In the genomic region with DNA sequence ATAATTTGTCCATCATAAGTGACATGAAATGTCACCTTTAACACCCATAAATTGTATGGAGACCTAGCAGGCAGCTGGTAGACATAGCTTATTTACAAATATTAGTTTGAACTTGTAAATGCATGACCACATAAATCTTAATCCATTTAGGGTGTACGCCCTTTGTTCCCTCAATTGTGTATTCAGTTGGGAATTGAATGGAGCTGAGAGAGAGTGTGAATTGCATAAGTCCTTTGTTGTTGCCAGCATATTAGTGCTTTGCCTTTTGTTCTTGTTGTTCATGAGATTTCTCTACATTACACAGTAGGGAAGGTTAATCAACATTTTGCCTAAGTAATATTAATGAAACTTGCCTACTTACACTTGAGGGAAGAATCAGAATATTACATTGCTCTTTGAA, we compare ENCODE assay signal across 18 cellular contexts.
DNase-seq lines count a peak whose midpoint lies in the region; ATAC-seq and TF ChIP-seq lines count a peak whose summit lies in the region.
"Had no signal": no experiment of that assay in that cellular context is flagged by ENCODE, and none has a peak within 500 bp of the region (broad histone marks: within the 10 kb centered on the region; RNA-seq: fewer than 3 reads in every experiment).

No MANE protein-coding gene starts in this region.

- no peak overlapping the region for H3K4me3 Mint-ChIP-seq in endothelial cell (ENCODE audit: unreplicated experiment)
- H3K4me3 Mint-ChIP-seq: activated B cell treated with CpG ODN at 0.5 μM for 24 hours, T-cell had no signal

- DNase-seq in Ammon's horn (ENCODE audit: low spot score) (peak; percentile 68), NCI-H128 (lab: John Stamatoyannopoulos, UW; ENCODE audit: unreplicated experiment) (peak; percentile 66), NCI-H774 (lab: John Stamatoyannopoulos, UW) (peak; percentile 95), endothelial cell (ENCODE audit: low spot score) (no peak), GM20000 (ENCODE audit: low spot score) (no peak)
- DNase-seq: activated B cell treated with CpG ODN at 0.5 μM for 24 hours; activated naive CD4-positive, alpha-beta T cell; Calu3; mesenchymal stem cell; stimulated activated naive CD8-positive, alpha-beta T cell treated with anti-CD3 and anti-CD28 coated beads, Interleukin-15, Interleukin-2, amounts not matched to agents 100 U/mL and 50 U/mL, for 24 hours; T-cell had no signal

- no peaks in the 10 kb centered on the region for H3K36me3 ChIP-seq in gastroesophageal sphincter

- H3K27me3 Mint-ChIP-seq in endothelial cell (ENCODE audit: unreplicated experiment) = no peaks in the 10 kb centered on the region
- H3K27me3 Mint-ChIP-seq: activated B cell treated with CpG ODN at 0.5 μM for 24 hours, T-cell had no signal

- WGBS in gastroesophageal sphincter (ENCODE audit: low coverage in 1 of 2), 2 donors = 57 to 67% methylated on average over 1 of the region's 1 CpG

- H3K9me3 Mint-ChIP-seq in endothelial cell (ENCODE audit: unreplicated experiment) = no peaks in the 10 kb centered on the region
- H3K9me3 Mint-ChIP-seq: activated B cell treated with CpG ODN at 0.5 μM for 24 hours had no signal

- TF ChIP-seq POLR2A in gastroesophageal sphincter (IDR thresholded peaks at IDR 0.05) = no peak

- no peak for TF ChIP-seq CTCF in gastroesophageal sphincter (IDR thresholded peaks at IDR 0.05)
- no peak for TF ChIP-seq CTCF in endothelial cell (IDR thresholded peaks at IDR 0.05; ENCODE audit: unreplicated experiment)
- no peak for TF ChIP-seq CTCF in GM20000 (IDR thresholded peaks at IDR 0.05; ENCODE audit: extremely low read depth, missing control alignments)

- H3K36me3 Mint-ChIP-seq in endothelial cell (ENCODE audit: low read depth, unreplicated experiment) = no peaks in the 10 kb centered on the region
- H3K36me3 Mint-ChIP-seq: T-cell had no signal

- H3K4me1 ChIP-seq in gastroesophageal sphincter = peaks cover 0 to 17% (median 0%) of the 10 kb centered on the region in 3 donors

- ATAC-seq in gastroesophageal sphincter (peak; percentile 43), HG02870 (IDR thresholded peaks at IDR 0.05; ENCODE audit: unreplicated experiment) (no peak), GM21390 (IDR thresholded peaks at IDR 0.05; ENCODE audit: unreplicated experiment) (no peak)
- ATAC-seq: HCT116; stimulated activated naive CD8-positive, alpha-beta T cell treated with anti-CD3 and anti-CD28 coated beads, Interleukin-15, Interleukin-2, amounts not matched to agents 100 U/mL and 50 U/mL, for 24 hours; T-cell had no signal

- H3K27me3 ChIP-seq in gastroesophageal sphincter = no peaks in the 10 kb centered on the region

- H3K27ac Mint-ChIP-seq in endothelial cell (ENCODE audit: unreplicated experiment) = no peak overlapping the region
- H3K27ac Mint-ChIP-seq: activated B cell treated with CpG ODN at 0.5 μM for 24 hours, T-cell had no signal

- no peak overlapping the region for H3K4me3 ChIP-seq in gastroesophageal sphincter
- H3K4me3 ChIP-seq: skin epidermis had no signal

- no peak for TF ChIP-seq EP300 in gastroesophageal sphincter (IDR thresholded peaks at IDR 0.05)

- H3K27ac ChIP-seq in gastroesophageal sphincter = no peak overlapping the region
- H3K27ac ChIP-seq: HL-60, KMS-11, skin epidermis had no signal

- H3K4me1 Mint-ChIP-seq in endothelial cell (ENCODE audit: unreplicated experiment) = peaks cover 16% of the 10 kb centered on the region
- H3K4me1 Mint-ChIP-seq: activated B cell treated with CpG ODN at 0.5 μM for 24 hours, T-cell had no signal

- H3K9me3 ChIP-seq in gastroesophageal sphincter = no peaks in the 10 kb centered on the region

Comparison
In these comparisons a context has a peak if more than half of its experiments do, and no peak if none do; other contexts are left out.
1. DNase-seq: peak in Ammon's horn (single experiment), NCI-H128 (single experiment) and NCI-H774 (single experiment); none in endothelial cell (single experiment) and GM20000 (single experiment).